In genomic region chr4:72351521-72351920, GRCh38 we compare ENCODE assay signal across 39 cellular contexts.
"Had no signal": no experiment of that assay in that cellular context is flagged by ENCODE, and none has a peak within 500 bp of the region (broad histone marks: within the 10 kb centered on the region; RNA-seq: fewer than 3 reads in every experiment).

No MANE protein-coding gene starts in this region.

- H3K27ac ChIP-seq: adrenal gland, body of pancreas, brain microvascular endothelial cell, breast epithelium, WERI-Rb-1 had no signal

- H3K9me3 Mint-ChIP-seq: activated CD4-positive, alpha-beta memory T cell treated with anti-CD3 and anti-CD28 coated beads, Interleukin-2, amount 10 ng/mL, durations not matched to agents 7 days and 5 days; activated CD4-positive, alpha-beta T cell treated with anti-CD3 and anti-CD28 coated beads, Interleukin-2, amount 10 ng/mL, durations not matched to agents 7 days and 5 days; activated naive CD4-positive, alpha-beta T cell treated with anti-CD3 and anti-CD28 coated beads for 36 hours; activated naive CD4-positive, alpha-beta T cell treated with anti-CD3 and anti-CD28 coated beads, Interleukin-2, amount 50 U/mL, for 72 hours; activated naive CD8-positive, alpha-beta T cell treated with anti-CD3 and anti-CD28 coated beads for 36 hours; activated T-cell treated with anti-CD3 and anti-CD28 coated beads, Interleukin-2, amount 50 U/mL, for 24 hours; activated T-cell treated with anti-CD3 and anti-CD28 coated beads, Interleukin-2, amount 50 U/mL, for 72 hours; activated T-helper 1 cell treated with anti-CD3 and anti-CD28 coated beads, Interleukin-12 subunit alpha, Interleukin-12 subunit beta, Interleukin-2, Interleukin-4 antibody, amounts not matched to agents 30 ng/mL and 10 ng/mL and 1 ng/mL, durations not matched to agents 14 hours and 24 hours and 36 hours; activated T-helper 17 cell treated with anti-CD3 and anti-CD28 coated beads, Interleukin-2, amount 50 U/mL, for 72 hours; T-helper 1 cell treated with Interleukin-12 subunit alpha and Interleukin-12 subunit beta and Interleukin-4 antibody, amounts not matched to agents 30 μg/mL and 1 μg/mL, for 36 hours; T-helper 2 cell treated with Interferon-gamma antibody and Interleukin-4, amounts not matched to agents 5 μg/mL and 100 μg/mL, for 36 hours; WTC11 had no signal

- H3K4me1 ChIP-seq: adrenal gland, body of pancreas had no signal

- ATAC-seq: activated CD4-positive, alpha-beta T cell treated with anti-CD3 and anti-CD28 coated beads for 36 hours; activated CD4-positive, CD25-positive, alpha-beta regulatory T cell treated with anti-CD3 and anti-CD28 coated beads, Interleukin-2, amount 50 U/mL, for 24 hours; activated CD8-positive, alpha-beta memory T cell treated with anti-CD3 and anti-CD28 coated beads, Interleukin-2, amount 10 ng/mL, durations not matched to agents 7 days and 5 days; activated CD8-positive, alpha-beta T cell treated with anti-CD3 and anti-CD28 coated beads, Interleukin-2, amount 10 ng/mL, durations not matched to agents 7 days and 5 days; activated naive CD4-positive, alpha-beta T cell treated with anti-CD3 and anti-CD28 coated beads, Interleukin-2, amount 50 U/mL, for 72 hours; activated T-cell treated with anti-CD3 and anti-CD28 coated beads, Interleukin-2, amount 50 U/mL, for 72 hours; activated T-helper 17 cell treated with anti-CD3 and anti-CD28 coated beads, Interleukin-2, amount 50 U/mL, for 72 hours; body of pancreas; WTC11 had no signal

- H3K4me1 Mint-ChIP-seq: activated CD4-positive, alpha-beta memory T cell treated with anti-CD3 and anti-CD28 coated beads, Interleukin-2, amount 10 ng/mL, durations not matched to agents 7 days and 5 days; activated CD4-positive, alpha-beta T cell treated with anti-CD3 and anti-CD28 coated beads for 36 hours; activated CD4-positive, alpha-beta T cell treated with anti-CD3 and anti-CD28 coated beads, Interleukin-2, amount 10 ng/mL, durations not matched to agents 7 days and 5 days; activated CD8-positive, alpha-beta memory T cell treated with anti-CD3 and anti-CD28 coated beads, Interleukin-2, amount 10 ng/mL, durations not matched to agents 7 days and 5 days; activated naive CD8-positive, alpha-beta T cell treated with anti-CD3 and anti-CD28 coated beads for 36 hours; activated T-helper 17 cell treated with anti-CD3 and anti-CD28 coated beads, Interleukin-2, amount 50 U/mL, for 72 hours; WTC11 had no signal

- DNase-seq: activated CD4-positive, alpha-beta memory T cell treated with anti-CD3 and anti-CD28 coated beads, Interleukin-2, amount 10 ng/mL, durations not matched to agents 7 days and 5 days; activated CD4-positive, alpha-beta T cell treated with anti-CD3 and anti-CD28 coated beads for 1 hour; activated CD4-positive, alpha-beta T cell treated with anti-CD3 and anti-CD28 coated beads for 36 hours; activated CD4-positive, alpha-beta T cell treated with anti-CD3 and anti-CD28 coated beads for 48 hours; activated CD4-positive, alpha-beta T cell treated with anti-CD3 and anti-CD28 coated beads, Interleukin-2, amount 10 ng/mL, durations not matched to agents 7 days and 5 days; activated CD4-positive, alpha-beta T cell treated with anti-CD3 and anti-CD28 coated beads, Interleukin-2, amount 50 U/mL, for 48 hours; activated CD4-positive, CD25-positive, alpha-beta regulatory T cell; activated CD8-positive, alpha-beta memory T cell treated with anti-CD3 and anti-CD28 coated beads for 24 hours; activated CD8-positive, alpha-beta memory T cell treated with anti-CD3 and anti-CD28 coated beads, Interleukin-2, amount 10 ng/mL, durations not matched to agents 7 days and 5 days; activated CD8-positive, alpha-beta memory T cell treated with anti-CD3 and anti-CD28 coated beads, Interleukin-2, amount 50 U/mL, for 48 hours; activated CD8-positive, alpha-beta T cell treated with anti-CD3 and anti-CD28 coated beads, Interleukin-2, amount 10 ng/mL, durations not matched to agents 7 days and 5 days; activated effector memory CD4-positive, alpha-beta T cell treated with anti-CD3 and anti-CD28 coated beads, Interleukin-2, amount 50 U/mL, for 16 hours; activated gamma-delta T cell treated with Interleukin-2 at 50 U/mL for 16 hours; activated naive CD4-positive, alpha-beta T cell; activated naive CD4-positive, alpha-beta T cell treated with anti-CD3 and anti-CD28 coated beads for 36 hours; activated naive CD4-positive, alpha-beta T cell treated with anti-CD3 and anti-CD28 coated beads, Interleukin-2, amount 50 U/mL, for 16 hours; activated naive CD8-positive, alpha-beta T cell treated with anti-CD3 and anti-CD28 coated beads for 36 hours; activated T-cell treated with anti-CD3 and anti-CD28 coated beads, Interleukin-2, amount 50 U/mL, for 24 hours; activated T-cell treated with anti-CD3 and anti-CD28 coated beads, Interleukin-2, amount 50 U/mL, for 72 hours; adrenal gland; amniotic stem cell; aorta; body of pancreas; brain microvascular endothelial cell; central memory CD4-positive, alpha-beta T cell; T-helper 1 cell; T-helper 2 cell; T-helper 9 cell; WERI-Rb-1 had no signal

- FAIRE-seq: astrocyte, TTC549 had no signal

- H3K4me3 Mint-ChIP-seq: activated CD4-positive, alpha-beta memory T cell treated with anti-CD3 and anti-CD28 coated beads, Interleukin-2, amount 10 ng/mL, durations not matched to agents 7 days and 5 days; activated CD4-positive, alpha-beta T cell treated with anti-CD3 and anti-CD28 coated beads for 36 hours; activated CD4-positive, alpha-beta T cell treated with anti-CD3 and anti-CD28 coated beads, Interleukin-2, amount 10 ng/mL, durations not matched to agents 7 days and 5 days; activated CD8-positive, alpha-beta memory T cell treated with anti-CD3 and anti-CD28 coated beads, Interleukin-2, amount 10 ng/mL, durations not matched to agents 7 days and 5 days; activated CD8-positive, alpha-beta T cell treated with anti-CD3 and anti-CD28 coated beads, Interleukin-2, amount 10 ng/mL, durations not matched to agents 7 days and 5 days; activated naive CD4-positive, alpha-beta T cell treated with anti-CD3 and anti-CD28 coated beads for 36 hours; activated naive CD8-positive, alpha-beta T cell treated with anti-CD3 and anti-CD28 coated beads for 36 hours; activated T-cell treated with anti-CD3 and anti-CD28 coated beads, Interleukin-2, amount 50 U/mL, for 24 hours; activated T-cell treated with anti-CD3 and anti-CD28 coated beads, Interleukin-2, amount 50 U/mL, for 72 hours; activated T-helper 1 cell treated with anti-CD3 and anti-CD28 coated beads, Interleukin-12 subunit alpha, Interleukin-12 subunit beta, Interleukin-2, Interleukin-4 antibody, amounts not matched to agents 30 ng/mL and 10 ng/mL and 1 ng/mL, durations not matched to agents 14 hours and 24 hours and 36 hours; activated T-helper 17 cell treated with anti-CD3 and anti-CD28 coated beads, Interleukin-2, amount 50 U/mL, for 72 hours; T-helper 1 cell treated with Interleukin-12 subunit alpha and Interleukin-12 subunit beta and Interleukin-4 antibody, amounts not matched to agents 30 μg/mL and 1 μg/mL, for 36 hours; T-helper 2 cell treated with Interferon-gamma antibody and Interleukin-4, amounts not matched to agents 5 μg/mL and 100 μg/mL, for 36 hours; WTC11 had no signal

- H3K36me3 ChIP-seq: adrenal gland, brain microvascular endothelial cell, breast epithelium, WERI-Rb-1 had no signal

- H3K4me3 ChIP-seq: adrenal gland, body of pancreas, breast epithelium had no signal

- H3K27me3 ChIP-seq: adrenal gland, body of pancreas, brain microvascular endothelial cell, breast epithelium had no signal

- H3K36me3 Mint-ChIP-seq: activated CD8-positive, alpha-beta memory T cell treated with anti-CD3 and anti-CD28 coated beads, Interleukin-2, amount 10 ng/mL, durations not matched to agents 7 days and 5 days; activated naive CD4-positive, alpha-beta T cell treated with anti-CD3 and anti-CD28 coated beads, Interleukin-2, amount 50 U/mL, for 72 hours; activated naive CD8-positive, alpha-beta T cell treated with anti-CD3 and anti-CD28 coated beads for 36 hours; WTC11 had no signal

- H3K27me3 Mint-ChIP-seq: activated CD4-positive, alpha-beta memory T cell treated with anti-CD3 and anti-CD28 coated beads, Interleukin-2, amount 10 ng/mL, durations not matched to agents 7 days and 5 days; activated CD4-positive, alpha-beta T cell treated with anti-CD3 and anti-CD28 coated beads, Interleukin-2, amount 10 ng/mL, durations not matched to agents 7 days and 5 days; activated CD8-positive, alpha-beta memory T cell treated with anti-CD3 and anti-CD28 coated beads, Interleukin-2, amount 10 ng/mL, durations not matched to agents 7 days and 5 days; activated T-cell treated with anti-CD3 and anti-CD28 coated beads, Interleukin-2, amount 50 U/mL, for 24 hours; activated T-helper 17 cell treated with anti-CD3 and anti-CD28 coated beads, Interleukin-2, amount 50 U/mL, for 72 hours had no signal

- H3K9me3 ChIP-seq: adrenal gland, body of pancreas, breast epithelium had no signal

- H3K27ac Mint-ChIP-seq: activated CD4-positive, alpha-beta memory T cell treated with anti-CD3 and anti-CD28 coated beads, Interleukin-2, amount 10 ng/mL, durations not matched to agents 7 days and 5 days; activated CD4-positive, alpha-beta T cell treated with anti-CD3 and anti-CD28 coated beads for 36 hours; activated CD4-positive, alpha-beta T cell treated with anti-CD3 and anti-CD28 coated beads, Interleukin-2, amount 10 ng/mL, durations not matched to agents 7 days and 5 days; activated CD8-positive, alpha-beta memory T cell treated with anti-CD3 and anti-CD28 coated beads, Interleukin-2, amount 10 ng/mL, durations not matched to agents 7 days and 5 days; activated CD8-positive, alpha-beta T cell treated with anti-CD3 and anti-CD28 coated beads, Interleukin-2, amount 10 ng/mL, durations not matched to agents 7 days and 5 days; activated naive CD4-positive, alpha-beta T cell treated with anti-CD3 and anti-CD28 coated beads for 36 hours; activated naive CD4-positive, alpha-beta T cell treated with anti-CD3 and anti-CD28 coated beads, Interleukin-2, amount 50 U/mL, for 72 hours; activated naive CD8-positive, alpha-beta T cell treated with anti-CD3 and anti-CD28 coated beads for 36 hours; activated T-cell treated with anti-CD3 and anti-CD28 coated beads, Interleukin-2, amount 50 U/mL, for 24 hours; activated T-cell treated with anti-CD3 and anti-CD28 coated beads, Interleukin-2, amount 50 U/mL, for 72 hours; activated T-helper 1 cell treated with anti-CD3 and anti-CD28 coated beads, Interleukin-12 subunit alpha, Interleukin-12 subunit beta, Interleukin-2, Interleukin-4 antibody, amounts not matched to agents 30 ng/mL and 10 ng/mL and 1 ng/mL, durations not matched to agents 14 hours and 24 hours and 36 hours; activated T-helper 17 cell treated with anti-CD3 and anti-CD28 coated beads, Interleukin-2, amount 50 U/mL, for 72 hours; T-helper 1 cell treated with Interleukin-12 subunit alpha and Interleukin-12 subunit beta and Interleukin-4 antibody, amounts not matched to agents 30 μg/mL and 1 μg/mL, for 36 hours; T-helper 2 cell treated with Interferon-gamma antibody and Interleukin-4, amounts not matched to agents 5 μg/mL and 100 μg/mL, for 36 hours; WTC11 had no signal
